ENCODE assay signal across 25 cellular contexts in genomic region chr3:13521309-13521708, GRCh38. TPM values are rescaled to one million over a fixed set of nuclear protein-coding genes. Genes with fewer than 3 reads are reported as not detected.
DNase-seq lines count a peak whose midpoint lies in the region; ATAC-seq, FAIRE-seq and TF ChIP-seq lines count a peak whose summit lies in the region.
"Had no signal": no experiment of that assay in that cellular context is flagged by ENCODE, and none has a peak within 500 bp of the region (broad histone marks: within the 10 kb centered on the region; RNA-seq: fewer than 3 reads in every experiment).

No MANE protein-coding gene starts in this region.

- H3K27me3 ChIP-seq in bronchial epithelial cell (ENCODE audit: control insufficient read depth, insufficient read depth, low read length): no peaks in the 10 kb centered on the region
- H3K27me3 ChIP-seq in osteoblast (ENCODE audit: insufficient read depth, low read length): no peaks in the 10 kb centered on the region
- H3K27me3 ChIP-seq: BLaER1 treated with 17β-estradiol and CSF1 and Interleukin-3, amounts not matched to agents 10 nM and 100 nM had no signal

- peak; percentile 1 for DNase-seq in Right ventricle myocardium superior
- no peak for DNase-seq in cardiac septum (ENCODE audit: low spot score)
- DNase-seq in bronchial epithelial cell (ENCODE audit: low read depth): no peak
- peak; percentile 75 for DNase-seq in osteoblast (ENCODE audit: insufficient read length, low spot score, missing footprints)
- no peak for DNase-seq in CD1c-positive myeloid dendritic cell (ENCODE audit: extremely low spot score)
- no peak for DNase-seq in HuH-7 (ENCODE audit: low spot score)
- DNase-seq: AML-193; CD4-positive, alpha-beta memory T cell; CD4-positive, CD25-positive, alpha-beta regulatory T cell; CD8-positive, alpha-beta memory T cell; COR-L47; DMS 273 treated with DMSO at 0.1 percent for 48 hours; DMS153; DMS53; DMS79; DND-41; EL; GDM1 had no signal

- TF ChIP-seq CTCF in bronchial epithelial cell (IDR thresholded peaks at IDR 0.05; ENCODE audit: insufficient read depth, low read length, severe bottlenecking) (no peak), osteoblast (IDR thresholded peaks at IDR 0.05; ENCODE audit: extremely low read depth, low read depth, low read length) (no peak)

- peak; percentile 72 for FAIRE-seq in bronchial epithelial cell (lab: Jason Lieb, UNC)
- FAIRE-seq: A549, GM12878, GM12892, GM18507 had no signal

- H3K4me1 ChIP-seq in osteoblast (ENCODE audit: insufficient read depth, low read length): peaks cover 7% of the 10 kb centered on the region
- H3K4me1 ChIP-seq: A549 had no signal

- intact Hi-C loops in Right ventricle myocardium superior (cut with DNase I) (no loop called here), cardiac septum (cut with DNase I) (no loop called here)

- no peak overlapping the region for H3K4me3 ChIP-seq in bronchial epithelial cell (ENCODE audit: low read depth, low read length)
- H3K4me3 ChIP-seq in osteoblast (ENCODE audit: insufficient read depth, low read length): no peak overlapping the region
- H3K4me3 ChIP-seq: A549; BLaER1 treated with 17β-estradiol and CSF1 and Interleukin-3, amounts not matched to agents 10 nM and 100 nM; GM12878 had no signal

- no peaks in the 10 kb centered on the region for H3K79me2 ChIP-seq in osteoblast (ENCODE audit: insufficient read depth, low read length)

- H2AFZ ChIP-seq in osteoblast (ENCODE audit: low read length): no peak overlapping the region

- H3K36me3 ChIP-seq in bronchial epithelial cell (ENCODE audit: control insufficient read depth, insufficient read depth, low read length): no peaks in the 10 kb centered on the region
- no peaks in the 10 kb centered on the region for H3K36me3 ChIP-seq in osteoblast (ENCODE audit: insufficient read depth, low read length)
- H3K36me3 ChIP-seq: BLaER1 treated with 17β-estradiol and CSF1 and Interleukin-3, amounts not matched to agents 10 nM and 100 nM had no signal

- no peaks in the 10 kb centered on the region for H3K9me3 ChIP-seq in osteoblast (ENCODE audit: low read depth, low read length)
- H3K9me3 ChIP-seq: A549 had no signal

- no peak overlapping the region for H3K4me2 ChIP-seq in osteoblast (ENCODE audit: insufficient read depth, low read length)
- H3K4me2 ChIP-seq: A549; BLaER1 treated with 17β-estradiol and CSF1 and Interleukin-3, amounts not matched to agents 10 nM and 100 nM had no signal

- no peaks in the 10 kb centered on the region for H4K20me1 ChIP-seq in osteoblast (ENCODE audit: insufficient read depth, low read length)
- H4K20me1 ChIP-seq: BLaER1 treated with 17β-estradiol and CSF1 and Interleukin-3, amounts not matched to agents 10 nM and 100 nM had no signal

- ATAC-seq in Right ventricle myocardium superior (ENCODE audit: poor library complexity): no peak
- ATAC-seq: A549, GM12878 had no signal

- H3K27ac ChIP-seq in osteoblast (ENCODE audit: low read depth, low read length): no peak overlapping the region
- H3K27ac ChIP-seq: 22Rv1; A549; BLaER1 treated with 17β-estradiol and CSF1 and Interleukin-3, amounts not matched to agents 10 nM and 100 nM; C4-2B had no signal

RNA-seq across cellular contexts. Expression of gene FBLN2, which starts 27.6 kb away (rescaled TPM):
- total RNA-seq in Right ventricle myocardium superior (69.7 TPM), cardiac septum (64.6 TPM), bronchial epithelial cell (3.8 and 4.7 TPM in 2 replicates), osteoblast (46.0 and 54.6 TPM in 2 replicates)
- total RNA-seq: CD4-positive, alpha-beta memory T cell; CD4-positive, CD25-positive, alpha-beta regulatory T cell had no signal

RNA-seq across cellular contexts. Expression of gene HDAC11, which starts 41.2 kb away (rescaled TPM):
- 40.7 TPM for total RNA-seq in Right ventricle myocardium superior
- total RNA-seq in cardiac septum: 30.7 TPM
- 19.7 and 26.6 TPM in 2 replicates for total RNA-seq in bronchial epithelial cell
- 10.9 and 11.2 TPM in 2 replicates for total RNA-seq in osteoblast

Comparison
In these comparisons a context has a peak if more than half of its experiments do, and no peak if none do; other contexts are left out.
1. DNase-seq: peak in Right ventricle myocardium superior (single experiment) and osteoblast (single experiment); none in cardiac septum (single experiment), bronchial epithelial cell (single experiment), CD1c-positive myeloid dendritic cell (single experiment) and HuH-7 (single experiment).